16 cellular contexts compared by ENCODE assay signal in genomic region chr11:66281001-66281400, GRCh38. TPM values are rescaled to one million over a fixed set of nuclear protein-coding genes. Genes with fewer than 3 reads are reported as not detected.
DNase-seq lines count a peak whose midpoint lies in the region; ATAC-seq and TF ChIP-seq lines count a peak whose summit lies in the region.
"Had no signal": no experiment of that assay in that cellular context is flagged by ENCODE, and none has a peak within 500 bp of the region (broad histone marks: within the 10 kb centered on the region; RNA-seq: fewer than 3 reads in every experiment).

No MANE protein-coding gene starts in this region.

- POLR2A ChIA-PET in Caco-2 (lab: Charles Lee): no interaction called here

- intact Hi-C loops in Caco-2 (cut with micrococcal nuclease; ENCODE audit: unreplicated experiment): no loop called here

- CTCF ChIA-PET in Caco-2 (lab: Charles Lee): interaction anchor here (0.6 to 2.6 kb wide), 3 partner anchors 31 to 1153 kb away, joined by 3 to 13 read pairs (median 4); partner anchors contain the start of gene RIN1

- H3K9me3 Mint-ChIP-seq in Caco-2 (ENCODE audit: unreplicated experiment) (no peaks in the 10 kb centered on the region), mesothelial cell of epicardium (no peaks in the 10 kb centered on the region)
- H3K9me3 Mint-ChIP-seq: activated CD4-positive, alpha-beta T cell treated with anti-CD3 and anti-CD28 coated beads, Interleukin-2, amount 10 ng/mL, durations not matched to agents 24 days and 14 days had no signal

- H3K36me3 Mint-ChIP-seq in Caco-2 (ENCODE audit: insufficient read depth, unreplicated experiment) (peaks cover 49% of the 10 kb centered on the region), T-helper 17 cell (ENCODE audit: low read depth) (no peaks in the 10 kb centered on the region), mesothelial cell of epicardium (peaks cover under 1% of the 10 kb centered on the region)

- no peak for ATAC-seq in T-helper 17 cell
- no peak for ATAC-seq in GM19397 (IDR thresholded peaks at IDR 0.05; ENCODE audit: unreplicated experiment)
- ATAC-seq: foreskin keratinocyte had no signal

- H3K27ac ChIP-seq in 22Rv1: peak overlapping the region; percentile 29; the same call in 1 of the 2 replicates
- H3K27ac ChIP-seq in caudate nucleus (ENCODE audit: low read depth, low read length): no peak overlapping the region
- H3K27ac ChIP-seq: foreskin keratinocyte, left ventricle myocardium inferior had no signal

- TF ChIP-seq CTCF in 22Rv1 (IDR thresholded peaks at IDR 0.05) (no peak), Caco-2 (IDR thresholded peaks at IDR 0.05; ENCODE audit: insufficient read depth in 1 of 2, low read depth in 1 of 2, low read length in 1 of 2, severe bottlenecking in 1 of 2, unreplicated experiment in 1 of 2) (no peak), mesothelial cell of epicardium (IDR thresholded peaks at IDR 0.05; ENCODE audit: unreplicated experiment) (no peak)

- H3K27me3 Mint-ChIP-seq in Caco-2 (ENCODE audit: insufficient read depth, unreplicated experiment) (no peaks in the 10 kb centered on the region), T-helper 17 cell (no peaks in the 10 kb centered on the region), mesothelial cell of epicardium (ENCODE audit: low read depth) (peaks cover 8% of the 10 kb centered on the region)

- H3K4me1 Mint-ChIP-seq in Caco-2 (ENCODE audit: low read depth, unreplicated experiment) (peaks cover 26% of the 10 kb centered on the region), T-helper 17 cell (peaks cover 26% of the 10 kb centered on the region), mesothelial cell of epicardium (peaks cover 7% of the 10 kb centered on the region)

- no TSS peak for BruUV-seq in Caco-2 (replicated peaks; lab: Mats Ljungman, UMichigan)

- DNase-seq in Caco-2: no peak
- DNase-seq in T-helper 17 cell: no peak
- no peak for DNase-seq in mesothelial cell of epicardium (ENCODE audit: low spot score in 2 of 2, unreplicated experiment in 2 of 2)
- DNase-seq in NCI-H1436 treated with DMSO at 0.1 percent for 48 hours (lab: John Stamatoyannopoulos, UW): no peak
- no peak for DNase-seq in stimulated activated CD4-positive, alpha-beta T cell treated with anti-CD3 and anti-CD28 coated beads, Interleukin-2, amount 100 ng/mL, for 24 hours
- DNase-seq in caudate nucleus (lab: John Stamatoyannopoulos, UW): no peak
- DNase-seq: activated CD4-positive, alpha-beta T cell treated with anti-CD3 and anti-CD28 coated beads, Interleukin-2, amount 10 ng/mL, durations not matched to agents 24 days and 14 days; cerebellar nuclear complex; DMS 273 treated with DMSO at 0.1 percent for 48 hours; foreskin keratinocyte; left ventricle myocardium inferior had no signal

- no peak overlapping the region for H3K4me3 Mint-ChIP-seq in Caco-2 (ENCODE audit: unreplicated experiment)
- H3K4me3 Mint-ChIP-seq in T-helper 17 cell: peak overlapping the region; percentile 60
- H3K4me3 Mint-ChIP-seq in mesothelial cell of epicardium: no peak overlapping the region
- H3K4me3 Mint-ChIP-seq: activated CD4-positive, alpha-beta T cell treated with anti-CD3 and anti-CD28 coated beads, Interleukin-2, amount 10 ng/mL, durations not matched to agents 24 days and 14 days had no signal

- H3K27me3 ChIP-seq in Caco-2 (replicated peaks; ENCODE audit: control insufficient read depth, insufficient read depth, low read length): no peaks in the 10 kb centered on the region
- H3K27me3 ChIP-seq: adrenal gland had no signal

- peak overlapping the region; percentile 26 for H3K27ac Mint-ChIP-seq in Caco-2 (ENCODE audit: unreplicated experiment)
- H3K27ac Mint-ChIP-seq in T-helper 17 cell: peak overlapping the region; percentile 94
- peak overlapping the region; percentile 26 for H3K27ac Mint-ChIP-seq in mesothelial cell of epicardium

- peaks cover 2% of the 10 kb centered on the region; the same call in 1 of the 2 replicates for H3K36me3 ChIP-seq in Caco-2 (ENCODE audit: control insufficient read depth, insufficient read depth, low read length)

- H3K9me3 ChIP-seq in Caco-2 (no peaks in the 10 kb centered on the region), T-helper 17 cell (ENCODE audit: control insufficient read depth, low read length, poor library complexity, severe bottlenecking) (no peaks in the 10 kb centered on the region)
- H3K9me3 ChIP-seq: adrenal gland, HAP-1, left ventricle myocardium inferior had no signal

- peaks cover 11% of the 10 kb centered on the region for H3K4me1 ChIP-seq in Caco-2
- H3K4me1 ChIP-seq: foreskin keratinocyte, HAP-1 had no signal

- no peak overlapping the region for H3K4me3 ChIP-seq in Caco-2 (ENCODE audit: low read depth, low read length)
- H3K4me3 ChIP-seq: adrenal gland, HAP-1, left ventricle myocardium inferior had no signal

RNA-seq across cellular contexts. Expression of gene CNIH2, which starts 3.0 kb away (rescaled TPM):
- total RNA-seq in Caco-2 (2022) (4.9 and 6.1 TPM in 2 replicates), T-helper 17 cell (10 to 100 TPM in 1 of 2 donors, 1 to 10 TPM in 1; 9.0 to 14.4 TPM), mesothelial cell of epicardium (10.1 to 11.5 TPM (median 10.2 TPM) in 3 replicates)
- total RNA-seq: left ventricle myocardium inferior had no signal

RNA-seq across cellular contexts. Expression of gene YIF1A, which starts 7.9 kb away (rescaled TPM):
- total RNA-seq in Caco-2 (2022): 140 and 159 TPM in 2 replicates
- total RNA-seq in T-helper 17 cell: 10 to 100 TPM; 32.6 to 35.1 TPM
- 66.8 to 74.0 TPM (median 71.2 TPM) in 3 replicates for total RNA-seq in mesothelial cell of epicardium

RNA-seq across cellular contexts. Expression of gene TMEM151A, which starts 10.7 kb away (rescaled TPM):
- total RNA-seq in Caco-2 (2022) (0.68 and 0.88 TPM in 2 replicates), T-helper 17 cell (under 1 TPM; 0.16 to 0.32 TPM), mesothelial cell of epicardium (1.3 to 1.8 TPM (median 1.6 TPM) in 3 replicates)
- total RNA-seq: activated CD4-positive, alpha-beta T cell treated with anti-CD3 and anti-CD28 coated beads, Interleukin-2, amount 10 ng/mL, durations not matched to agents 24 days and 14 days; left ventricle myocardium inferior; MCF 10A had no signal

RNA-seq across cellular contexts. Expression of gene RAB1B, which starts 12.6 kb away (rescaled TPM):
- 128 and 132 TPM in 2 replicates for total RNA-seq in Caco-2 (2022)
- total RNA-seq in T-helper 17 cell: 10 to 100 TPM; 72.8 to 89.1 TPM
- total RNA-seq in mesothelial cell of epicardium: 88.6 to 91.8 TPM (median 90.1 TPM) in 3 replicates

RNA-seq across cellular contexts. Expression of gene KLC2, which starts 23.5 kb away (rescaled TPM):
- 49.5 and 53.1 TPM in 2 replicates for total RNA-seq in Caco-2 (2022)
- total RNA-seq in T-helper 17 cell: 10 to 100 TPM; 55.1 to 58.3 TPM
- total RNA-seq in mesothelial cell of epicardium: 42.0 to 43.0 TPM (median 42.9 TPM) in 3 replicates

Comparison
In these comparisons a context has a peak if more than half of its experiments do, and no peak if none do; other contexts are left out.
1. H3K27ac Mint-ChIP-seq: peak in every context shown above with its lines; median percentile 94 in T-helper 17 cell; 26 in Caco-2; 26 in mesothelial cell of epicardium.